17 cellular contexts compared by ENCODE assay signal in genomic region chr2:51291762-51292370, GRCh38.
A peak's percentile ranks its signal among the peaks of the same experiment; 100 is the strongest.
DNase-seq lines count a peak whose midpoint lies in the region; ATAC-seq, FAIRE-seq and TF ChIP-seq lines count a peak whose summit lies in the region.
"Had no signal": no experiment of that assay in that cellular context is flagged by ENCODE, and none has a peak within 500 bp of the region (broad histone marks: within the 10 kb centered on the region; RNA-seq: fewer than 3 reads in every experiment).

No MANE protein-coding gene starts in this region.

- no peak overlapping the region for H3K14ac ChIP-seq in H1 (ENCODE audit: insufficient read length)

- peak overlapping the region; percentile 80 for H4K5ac ChIP-seq in H1 (ENCODE audit: insufficient read length, low read depth, low read length)

- H4K8ac ChIP-seq in H1 (ENCODE audit: extremely low read depth, insufficient read depth, low read length), result no peak overlapping the region

- H2AK5ac ChIP-seq in H1 (ENCODE audit: low read depth, low read length), result no peak overlapping the region

- no peak overlapping the region for H3K56ac ChIP-seq in H1 (replicated peaks; ENCODE audit: insufficient read length, low read depth, low read length)

- no peaks in the 10 kb centered on the region for H3K9me3 Mint-ChIP-seq in GM23338

- peak; percentile 71 for ATAC-seq in GM23338
- ATAC-seq: CD8-positive, alpha-beta T cell; HepG2 had no signal

- no peaks in the 10 kb centered on the region for H3F3A ChIP-seq in GM23338 (replicated peaks; ENCODE audit: low read depth)

- H3K9me3 ChIP-seq in HUES64 (ENCODE audit: insufficient read depth, low read depth, low read length), result no peaks in the 10 kb centered on the region
- H3K9me3 ChIP-seq in H1 (ENCODE audit: insufficient read depth in 2 of 2, low read depth in 1 of 2, low read length in 1 of 2), result no peaks in the 10 kb centered on the region
- H3K9me3 ChIP-seq in spleen, result no peaks in the 10 kb centered on the region
- H3K9me3 ChIP-seq: BLaER1 treated with 17β-estradiol and CSF1 and Interleukin-3, amounts not matched to agents 10 nM and 100 nM had no signal

- peak overlapping the region; percentile 28 for H3K4me3 Mint-ChIP-seq in GM23338
- H3K4me3 Mint-ChIP-seq: B cell; CD8-positive, alpha-beta T cell had no signal

- H3K36me3 ChIP-seq in GM23338 (ENCODE audit: insufficient read depth) (no peaks in the 10 kb centered on the region), HUES64 (ENCODE audit: insufficient read depth, low read length) (no peaks in the 10 kb centered on the region), H1 (ENCODE audit: control insufficient read depth in 2 of 4, insufficient read depth in 4 of 4, low read length in 3 of 4) (no peaks in the 10 kb centered on the region), spleen (no peaks in the 10 kb centered on the region)
- H3K36me3 ChIP-seq: BLaER1 treated with 17β-estradiol and CSF1 and Interleukin-3, amounts not matched to agents 10 nM and 100 nM had no signal

- H4K20me1 ChIP-seq in GM23338 (replicated peaks; ENCODE audit: insufficient read depth), result no peaks in the 10 kb centered on the region
- H4K20me1 ChIP-seq in H1 (replicated peaks in 1 of 2; ENCODE audit: control insufficient read depth in 1 of 2, insufficient read depth in 2 of 2, low read length in 2 of 2), result no peaks in the 10 kb centered on the region
- H4K20me1 ChIP-seq: BLaER1 treated with 17β-estradiol and CSF1 and Interleukin-3, amounts not matched to agents 10 nM and 100 nM had no signal

- H3K4me1 Mint-ChIP-seq in GM23338, result peaks cover 29% of the 10 kb centered on the region
- H3K4me1 Mint-ChIP-seq: B cell had no signal

- H3K79me1 ChIP-seq in H1 (ENCODE audit: low read depth, low read length), result no peaks in the 10 kb centered on the region

- H2BK20ac ChIP-seq in H1 (ENCODE audit: low read length), result no peak overlapping the region

- H3K27ac ChIP-seq in GM23338 (ENCODE audit: low read depth) (peak overlapping the region; percentile 0; the same call in 1 of the 2 replicates), HUES64 (ENCODE audit: low read depth, low read length) (peak overlapping the region; percentile 69), H1 (ENCODE audit: low read depth, low read length) (no peak overlapping the region), spleen (no peak overlapping the region)
- H3K27ac ChIP-seq: BLaER1 treated with 17β-estradiol and CSF1 and Interleukin-3, amounts not matched to agents 10 nM and 100 nM had no signal

- no peak for TF ChIP-seq RAD21 in H1 (IDR thresholded peaks at IDR 0.05 in 1 of 2, conservative IDR thresholded peaks at IDR 0.05 in 1 of 2; ENCODE audit: low read depth in 2 of 2, low read length in 2 of 2)

- H2BK15ac ChIP-seq in H1 (ENCODE audit: low read length), result no peak overlapping the region

- H3K36me3 Mint-ChIP-seq in GM23338 (ENCODE audit: low read depth), result 0 out of 3 replicates have a peak, but pooled peaks cover 4% of the 10 kb centered on the region
- H3K36me3 Mint-ChIP-seq: CD8-positive, alpha-beta T cell had no signal

- H2BK5ac ChIP-seq in H1 (ENCODE audit: low read depth, low read length), result no peak overlapping the region

- DNase-seq in GM23338 (ENCODE audit: low spot score) (peak; percentile 40), H1 (ENCODE audit: low read depth in 1 of 2, low spot score in 2 of 2) (no peak), GM12892 (ENCODE audit: insufficient read length) (no peak), NOMO-1 treated with DMSO at 0.1 percent for 48 hours (lab: John Stamatoyannopoulos, UW; ENCODE audit: unreplicated experiment) (no peak), spleen (no peak)
- no peak for DNase-seq in activated CD4-positive, alpha-beta T cell treated with anti-CD3 and anti-CD28 coated beads for 48 hours
- DNase-seq: 8988T; Calu3; CD8-positive, alpha-beta T cell; DMS79 treated with DMSO at 0.1 percent for 48 hours; GF-D8; HCEC 1CT had no signal

- peaks cover 3% of the 10 kb centered on the region; the same call in 1 of the 2 replicates for H3K9me2 ChIP-seq in GM23338 (ENCODE audit: insufficient read depth)

- no peaks in the 10 kb centered on the region for H3K27me3 Mint-ChIP-seq in GM23338 (ENCODE audit: insufficient read depth, low read depth, poor library complexity)
- H3K27me3 Mint-ChIP-seq: B cell had no signal

- intact Hi-C loops in spleen (cut with DNase I; ENCODE audit: low total_unique reads), result no loop called here

- POLR2A ChIA-PET in H1 (lab: Charles Lee; ENCODE audit: partially characterized antibody), result no interaction called here

- H3K27ac Mint-ChIP-seq in GM23338, result peak overlapping the region; percentile 51
- H3K27ac Mint-ChIP-seq: B cell; CD8-positive, alpha-beta T cell had no signal

- H3K9ac ChIP-seq in HUES64 (ENCODE audit: low read depth, low read length) (no peak overlapping the region), H1 (replicated peaks in 1 of 4; ENCODE audit: extremely low read depth in 1 of 4, low read depth in 3 of 4, low read length in 3 of 4) (no peak overlapping the region)
- H3K9ac ChIP-seq: BLaER1 treated with 17β-estradiol and CSF1 and Interleukin-3, amounts not matched to agents 10 nM and 100 nM had no signal

- H3K79me2 ChIP-seq in GM23338 (replicated peaks; ENCODE audit: insufficient read depth) (no peaks in the 10 kb centered on the region), H1 (ENCODE audit: control insufficient read depth in 1 of 2, insufficient read depth in 2 of 2, low read length in 2 of 2) (no peaks in the 10 kb centered on the region)

- H2BK12ac ChIP-seq in H1 (ENCODE audit: low read depth, low read length), result no peak overlapping the region

- FAIRE-seq in H1 (lab: Jason Lieb, UNC) (peak; percentile 39), islet of Langerhans (lab: Jason Lieb, UNC) (peak; percentile 45), GM12892 (lab: Jason Lieb, UNC) (no peak)
- FAIRE-seq: HepG2 had no signal

- no peak for TF ChIP-seq EP300 in H1 (IDR thresholded peaks at IDR 0.05; ENCODE audit: borderline replicate concordance in 1 of 2, low read depth in 2 of 2, low read length in 2 of 2)

- peak overlapping the region; percentile 33 for H3K4me2 ChIP-seq in GM23338
- peak overlapping the region; percentile 20 to 46; a peak in 2 of 4 replicates for H3K4me2 ChIP-seq in H1 (ENCODE audit: insufficient read depth in 1 of 2, low read depth in 2 of 2, low read length in 2 of 2)
- H3K4me2 ChIP-seq: BLaER1 treated with 17β-estradiol and CSF1 and Interleukin-3, amounts not matched to agents 10 nM and 100 nM had no signal

- TF ChIP-seq CTCF in GM23338 (conservative IDR thresholded peaks at IDR 0.05; ENCODE audit: low read depth in 2 of 2) (no peak), H1 (IDR thresholded peaks at IDR 0.05; ENCODE audit: control extremely low read depth in 1 of 3, insufficient read depth in 1 of 3, low read depth in 1 of 3, low read length in 3 of 3) (no peak), spleen (IDR thresholded peaks at IDR 0.05 in 8 of 11, conservative IDR thresholded peaks at IDR 0.05 in 3 of 11) (no peak)

- peak overlapping the region; percentile 93 for H4K91ac ChIP-seq in H1 (replicated peaks; ENCODE audit: insufficient read length, low read length)

- H3K18ac ChIP-seq in H1 (ENCODE audit: extremely low read depth, low read length), result no peak overlapping the region

- CTCF ChIA-PET in H1 (lab: Charles Lee; ENCODE audit: partially characterized antibody), result no interaction called here

- H3K27me3 ChIP-seq in GM23338 (ENCODE audit: insufficient read depth) (no peaks in the 10 kb centered on the region), HUES64 (ENCODE audit: insufficient read depth, low read length) (no peaks in the 10 kb centered on the region), H1 (replicated peaks in 1 of 4; ENCODE audit: control insufficient read depth in 3 of 4, extremely low read depth in 1 of 4, insufficient read depth in 3 of 4, low read length in 3 of 4) (no peaks in the 10 kb centered on the region; a peak in 1 of 7 replicates), spleen (replicated peaks in 1 of 7) (no peaks in the 10 kb centered on the region)
- H3K27me3 ChIP-seq: BLaER1 treated with 17β-estradiol and CSF1 and Interleukin-3, amounts not matched to agents 10 nM and 100 nM had no signal

- H2AFZ ChIP-seq in GM23338 (no peak overlapping the region), H1 (ENCODE audit: low read length) (no peak overlapping the region)

- no peaks in the 10 kb centered on the region; the same call in 1 of the 2 replicates for H3K23me2 ChIP-seq in H1 (ENCODE audit: low read depth, low read length)

- H3K23ac ChIP-seq in H1 (ENCODE audit: insufficient read length), result no peak overlapping the region

- WGBS in HUES64, result 26% methylated on average over 1 of the region's 4 CpGs
- WGBS in H1 (ENCODE audit: extremely low coverage in 1 of 2, insufficient coverage in 1 of 2, insufficient read length in 1 of 2, insufficient replicate concordance in 2 of 2, low coverage in 1 of 2, low lambda C conversion rate in 2 of 2, missing lambda C conversion rate in 1 of 2), 2 experiments, result 15% methylated on average over 4 of the region's 4 CpGs; no CpG with 5 or more reads in 1 of the 2 experiments
- WGBS in spleen, 5 donors, result 59 to 63% (median 63%) methylated on average over 4 of the region's 4 CpGs

- peaks cover 23% of the 10 kb centered on the region for H3K4me1 ChIP-seq in GM23338 (ENCODE audit: insufficient read depth)
- peaks cover 32% of the 10 kb centered on the region for H3K4me1 ChIP-seq in HUES64 (ENCODE audit: insufficient read depth, low read length)
- H3K4me1 ChIP-seq in H1 (replicated peaks in 1 of 4; ENCODE audit: control insufficient read depth in 3 of 4, insufficient read depth in 4 of 4, low read length in 3 of 4), result peaks cover 0 to 6% (median 0%) of the 10 kb centered on the region in 4 experiments; a peak in 2 of 7 replicates
- H3K4me1 ChIP-seq in spleen, result no peaks in the 10 kb centered on the region
- H3K4me1 ChIP-seq: BLaER1 treated with 17β-estradiol and CSF1 and Interleukin-3, amounts not matched to agents 10 nM and 100 nM had no signal

- no peak overlapping the region for H2BK120ac ChIP-seq in H1 (replicated peaks; ENCODE audit: low read depth, low read length)

- no peak overlapping the region for H3K4ac ChIP-seq in H1 (replicated peaks; ENCODE audit: insufficient read length, low read depth, low read length)

- TF ChIP-seq POLR2A in H1 (IDR thresholded peaks at IDR 0.05; ENCODE audit: control extremely low read depth in 1 of 2, low read depth in 2 of 2, low read length in 2 of 2), result no peak
- no peak for TF ChIP-seq POLR2A in GM12892 (IDR thresholded peaks at IDR 0.05; ENCODE audit: low read depth, low read length)
- no peak for TF ChIP-seq POLR2A in spleen (IDR thresholded peaks at IDR 0.05)

- peak overlapping the region; percentile 3; the same call in 1 of the 2 replicates for H3K4me3 ChIP-seq in GM23338
- H3K4me3 ChIP-seq in HUES64 (ENCODE audit: low read length), result peak overlapping the region; percentile 6; the same call in 1 of the 2 replicates
- H3K4me3 ChIP-seq in H1 (ENCODE audit: extremely low read depth in 1 of 4, insufficient read depth in 2 of 4, low read depth in 3 of 4, low read length in 4 of 4), result peak overlapping the region in 1 of 4 experiments; percentile 23; a peak in 1 of 8 replicates
- H3K4me3 ChIP-seq in spleen, result no peak overlapping the region
- H3K4me3 ChIP-seq: BLaER1 treated with 17β-estradiol and CSF1 and Interleukin-3, amounts not matched to agents 10 nM and 100 nM had no signal

TF ChIP-seq in GM23338, 12 proteins besides CTCF, POLR2A, EP300 and RAD21 (continues in another document):
- no peak for TF ChIP-seq JUNB (IDR thresholded peaks at IDR 0.05; ENCODE audit: unreplicated experiment)

TF ChIP-seq in H1, 55 proteins besides CTCF, POLR2A, EP300 and RAD21 (continues in another document):
- no peak for TF ChIP-seq HDAC6 (IDR thresholded peaks at IDR 0.05; ENCODE audit: low read depth, low read length)
- TF ChIP-seq NRF1 (IDR thresholded peaks at IDR 0.05; ENCODE audit: low read depth, low read length), result no peak

Comparison
In these comparisons a context has a peak if more than half of its experiments do, and no peak if none do; other contexts are left out.
1. H3K27ac ChIP-seq: peak in GM23338 (single experiment) and HUES64 (single experiment); none in H1 (single experiment) and spleen (0 of 8).
2. H3K4me3 ChIP-seq: peak in GM23338 (single experiment) and HUES64 (single experiment); none in spleen (0 of 8).